ENCODE assay signal across 14 cellular contexts in genomic region chr18:48876590-48876989, GRCh38.
"Had no signal": no experiment of that assay in that cellular context is flagged by ENCODE, and none has a peak within 500 bp of the region (broad histone marks: within the 10 kb centered on the region; RNA-seq: fewer than 3 reads in every experiment).

No MANE protein-coding gene starts in this region.

- H3K36me3 Mint-ChIP-seq: activated naive CD4-positive, alpha-beta T cell treated with anti-CD3 and anti-CD28 coated beads, Interleukin-2, amount 50 U/mL, for 72 hours had no signal

- H3K36me3 ChIP-seq: colonic mucosa, right atrium auricular region, stomach, thoracic aorta had no signal

- H3K9me3 ChIP-seq: colonic mucosa, right atrium auricular region, stomach, thoracic aorta had no signal

- H3K27me3 Mint-ChIP-seq: activated CD4-positive, alpha-beta memory T cell treated with anti-CD3 and anti-CD28 coated beads, Interleukin-2, amount 10 ng/mL, durations not matched to agents 7 days and 5 days had no signal

- H3K27ac ChIP-seq: colonic mucosa, foreskin keratinocyte, right atrium auricular region, stomach, thoracic aorta had no signal

- H3K4me3 Mint-ChIP-seq: activated CD4-positive, alpha-beta memory T cell treated with anti-CD3 and anti-CD28 coated beads, Interleukin-2, amount 10 ng/mL, durations not matched to agents 7 days and 5 days; activated T-cell treated with anti-CD3 and anti-CD28 coated beads, Interleukin-2, amount 50 U/mL, for 4 hours; WTC11 had no signal

- H3K4me3 ChIP-seq: colonic mucosa, right atrium auricular region, stomach, thoracic aorta had no signal

- ATAC-seq: activated naive CD4-positive, alpha-beta T cell treated with anti-CD3 and anti-CD28 coated beads, Interleukin-2, amount 50 U/mL, for 72 hours; activated T-cell treated with anti-CD3 and anti-CD28 coated beads, Interleukin-2, amount 50 U/mL, for 4 hours; foreskin keratinocyte; left ventricle myocardium superior had no signal

- H3K9me3 Mint-ChIP-seq: activated CD4-positive, alpha-beta memory T cell treated with anti-CD3 and anti-CD28 coated beads, Interleukin-2, amount 10 ng/mL, durations not matched to agents 7 days and 5 days; activated T-cell treated with anti-CD3 and anti-CD28 coated beads, Interleukin-2, amount 50 U/mL, for 4 hours had no signal

- DNase-seq: activated CD4-positive, alpha-beta memory T cell treated with anti-CD3 and anti-CD28 coated beads, Interleukin-2, amount 10 ng/mL, durations not matched to agents 7 days and 5 days; activated CD4-positive, alpha-beta T cell treated with anti-CD3 and anti-CD28 coated beads for 4 hours; activated effector memory CD4-positive, alpha-beta T cell treated with Interleukin-2 at 50 U/mL for 16 hours; activated T-cell treated with anti-CD3 and anti-CD28 coated beads, Interleukin-2, amount 50 U/mL, for 4 hours; colonic mucosa; foreskin keratinocyte; left ventricle myocardium superior; small intestine; stomach; T-helper 2 cell had no signal

- H3K27ac Mint-ChIP-seq: activated CD4-positive, alpha-beta memory T cell treated with anti-CD3 and anti-CD28 coated beads, Interleukin-2, amount 10 ng/mL, durations not matched to agents 7 days and 5 days; WTC11 had no signal

- H3K27me3 ChIP-seq: colonic mucosa, foreskin keratinocyte, right atrium auricular region, stomach had no signal

- H3K4me1 ChIP-seq: colonic mucosa had no signal
